Comparison of ENCODE assay signal across 9 cellular contexts in genomic region chr16:24045641-24046040, GRCh38.
DNase-seq lines count a peak whose midpoint lies in the region; ATAC-seq and TF ChIP-seq lines count a peak whose summit lies in the region.
"Had no signal": no experiment of that assay in that cellular context is flagged by ENCODE, and none has a peak within 500 bp of the region (broad histone marks: within the 10 kb centered on the region; RNA-seq: fewer than 3 reads in every experiment).

No MANE protein-coding gene starts in this region.

- no peaks in the 10 kb centered on the region for H3K9me2 ChIP-seq in GM23248 (ENCODE audit: insufficient read depth)

- H3F3A ChIP-seq in GM23248 (ENCODE audit: insufficient read depth): no peaks in the 10 kb centered on the region

- H3K79me2 ChIP-seq in GM23248 (ENCODE audit: insufficient read depth): no peaks in the 10 kb centered on the region

- H3K27ac Mint-ChIP-seq in brain (no peak overlapping the region), nephron progenitor cell (no peak overlapping the region)
- H3K27ac Mint-ChIP-seq: activated CD8-positive, alpha-beta T cell treated with anti-CD3 and anti-CD28 coated beads, Interleukin-2, amount 10 ng/mL, durations not matched to agents 7 days and 5 days had no signal

- no peak overlapping the region for H3K4me3 ChIP-seq in GM23248

- H3K4me1 ChIP-seq in GM23248 (ENCODE audit: insufficient read depth): no peaks in the 10 kb centered on the region

- in situ Hi-C loops in GM23248 (cut with MboI): loop anchor here (10.0 kb wide), 1 partner anchor 459 kb away; no protein-coding TSS in a partner anchor

- no peak overlapping the region for H3K9ac ChIP-seq in GM23248

- no peaks in the 10 kb centered on the region for H3K9me3 ChIP-seq in GM23248 (ENCODE audit: low read depth)

- no peak overlapping the region for H2AFZ ChIP-seq in GM23248

- H3K36me3 ChIP-seq in GM23248 (ENCODE audit: low read depth): no peaks in the 10 kb centered on the region

- no peak for DNase-seq in GM10266 (ENCODE audit: extremely low spot score)
- peak; percentile 4 for DNase-seq in NCI-H1105 treated with DMSO at 0.1 percent for 48 hours (lab: John Stamatoyannopoulos, UW)
- DNase-seq in nephron progenitor cell: peak; percentile 40
- DNase-seq in omental fat pad (ENCODE audit: low spot score): no peak
- DNase-seq in pons (ENCODE audit: low spot score): no peak
- no peak for DNase-seq in GM23248
- DNase-seq: activated CD8-positive, alpha-beta T cell treated with anti-CD3 and anti-CD28 coated beads, Interleukin-2, amount 10 ng/mL, durations not matched to agents 7 days and 5 days; naive thymus-derived CD4-positive, alpha-beta T cell had no signal

- H3K27me3 Mint-ChIP-seq in brain: peaks cover 6% of the 10 kb centered on the region
- H3K27me3 Mint-ChIP-seq in nephron progenitor cell (ENCODE audit: low read depth, poor library complexity): peaks cover 54% of the 10 kb centered on the region
- H3K27me3 Mint-ChIP-seq: naive thymus-derived CD4-positive, alpha-beta T cell had no signal

- H4K20me1 ChIP-seq in GM23248 (ENCODE audit: insufficient read depth): no peaks in the 10 kb centered on the region

- H3K4me1 Mint-ChIP-seq in brain (peaks cover 7% of the 10 kb centered on the region), nephron progenitor cell (no peaks in the 10 kb centered on the region)

- H3K9me3 Mint-ChIP-seq in brain (no peaks in the 10 kb centered on the region), nephron progenitor cell (no peaks in the 10 kb centered on the region)
- H3K9me3 Mint-ChIP-seq: naive thymus-derived CD4-positive, alpha-beta T cell had no signal

- H3K36me3 Mint-ChIP-seq in brain (no peaks in the 10 kb centered on the region), nephron progenitor cell (ENCODE audit: low read depth) (no peaks in the 10 kb centered on the region)

- H3K27ac ChIP-seq in GM23248: no peak overlapping the region

- 5 to 6% methylated on average over 12 of the region's 12 CpGs for WGBS in GM23248 (ENCODE audit: low coverage in 1 of 2, low lambda C conversion rate in 2 of 2, missing lambda C conversion rate in 2 of 2), 2 experiments

- no peaks in the 10 kb centered on the region for H3K27me3 ChIP-seq in GM23248 (replicated peaks; ENCODE audit: insufficient read depth)

- no peak overlapping the region for H3K4me3 Mint-ChIP-seq in brain
- H3K4me3 Mint-ChIP-seq in nephron progenitor cell: no peak overlapping the region
- H3K4me3 Mint-ChIP-seq: activated CD8-positive, alpha-beta T cell treated with anti-CD3 and anti-CD28 coated beads, Interleukin-2, amount 10 ng/mL, durations not matched to agents 7 days and 5 days; naive thymus-derived CD4-positive, alpha-beta T cell had no signal

- TF ChIP-seq CTCF in GM10266 (IDR thresholded peaks at IDR 0.05; ENCODE audit: control insufficient read depth, insufficient read depth, low read depth, missing control alignments) (peak; percentile 11), brain (conservative IDR thresholded peaks at IDR 0.05) (peak; percentile 85 to 90), nephron progenitor cell (IDR thresholded peaks at IDR 0.05) (peak; percentile 59), omental fat pad (IDR thresholded peaks at IDR 0.05) (no peak)

- no peak for ATAC-seq in omental fat pad (ENCODE audit: low FRiP score)
- ATAC-seq: activated CD8-positive, alpha-beta T cell treated with anti-CD3 and anti-CD28 coated beads, Interleukin-2, amount 10 ng/mL, durations not matched to agents 7 days and 5 days; naive thymus-derived CD4-positive, alpha-beta T cell had no signal

- H3K4me2 ChIP-seq in GM23248 (ENCODE audit: unreplicated experiment): no peak overlapping the region

Comparison
In these comparisons a context has a peak if more than half of its experiments do, and no peak if none do; other contexts are left out.
1. DNase-seq: peak in NCI-H1105 treated with DMSO at 0.1 percent for 48 hours (single experiment) and nephron progenitor cell (single experiment); none in GM10266 (single experiment), omental fat pad (single experiment), pons (single experiment) and GM23248 (single experiment).
2. CTCF ChIP-seq: peak in GM10266 (single experiment), brain (2 of 2) and nephron progenitor cell (single experiment); none in omental fat pad (0 of 3).